In genomic region chr3:32502089-32502943, GRCh38 we compare ENCODE assay signal across 8 cellular contexts. TPM values are rescaled to one million over a fixed set of nuclear protein-coding genes. Genes with fewer than 3 reads are reported as not detected.
DNase-seq lines count a peak whose midpoint lies in the region; ATAC-seq, FAIRE-seq and TF ChIP-seq lines count a peak whose summit lies in the region.

A gene with protein sequence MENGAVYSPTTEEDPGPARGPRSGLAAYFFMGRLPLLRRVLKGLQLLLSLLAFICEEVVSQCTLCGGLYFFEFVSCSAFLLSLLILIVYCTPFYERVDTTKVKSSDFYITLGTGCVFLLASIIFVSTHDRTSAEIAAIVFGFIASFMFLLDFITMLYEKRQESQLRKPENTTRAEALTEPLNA (minus strand): TSS chr3:32502852. CDS start chr3:32502745, 107 bp downstream.

- no peak for FAIRE-seq in H1 (lab: Jason Lieb, UNC)

- H2AFZ ChIP-seq in H1 (ENCODE audit: low read length), result peak within 1 kb of the TSS; percentile 98

- 2% methylated on average over 44 of the region's 62 CpGs; no CpG with 5 or more reads in 1 of the 2 experiments for WGBS in H1 (ENCODE audit: extremely low coverage in 1 of 2, insufficient coverage in 1 of 2, insufficient read length in 1 of 2, insufficient replicate concordance in 2 of 2, low coverage in 1 of 2, low lambda C conversion rate in 2 of 2, missing lambda C conversion rate in 1 of 2), 2 experiments
- no CpG with 5 or more reads among the region's 62 CpGs for WGBS in mesendoderm (ENCODE audit: extremely low coverage, insufficient coverage, low lambda C conversion rate)

- H2BK15ac ChIP-seq in H1 (ENCODE audit: low read length) (no peak within 1 kb of the TSS), mesendoderm (replicated peaks; ENCODE audit: low read depth) (no peak within 1 kb of the TSS)

- no peak for TF ChIP-seq RAD21 in H1 (IDR thresholded peaks at IDR 0.05 in 1 of 2, conservative IDR thresholded peaks at IDR 0.05 in 1 of 2; ENCODE audit: low read depth in 2 of 2, low read length in 2 of 2)

- no peak within 1 kb of the TSS for H2BK120ac ChIP-seq in H1 (replicated peaks; ENCODE audit: low read depth, low read length)
- H2BK120ac ChIP-seq in mesendoderm (ENCODE audit: low read depth, low read length), result no peak within 1 kb of the TSS

- H3K79me2 ChIP-seq in H1 (ENCODE audit: control insufficient read depth in 1 of 2, insufficient read depth in 2 of 2, low read length in 2 of 2), result peaks cover 0 to 38% of the 10 kb centered on the region in 2 experiments; a peak in 2 of 4 replicates
- H3K79me2 ChIP-seq in mesendoderm (ENCODE audit: control insufficient read depth, insufficient read depth, low read length), result peaks cover 10% of the 10 kb centered on the region

- H3K27me3 ChIP-seq in H1 (replicated peaks in 1 of 4; ENCODE audit: control insufficient read depth in 3 of 4, extremely low read depth in 1 of 4, insufficient read depth in 3 of 4, low read length in 3 of 4) (no peaks in the 10 kb centered on the region), mesendoderm (ENCODE audit: insufficient read depth, low read length, poor library complexity) (no peaks in the 10 kb centered on the region)

- peak within 1 kb of the TSS; percentile 79 for H3K4me2 ChIP-seq in H1 (ENCODE audit: insufficient read depth in 1 of 2, low read depth in 2 of 2, low read length in 2 of 2)
- peak within 1 kb of the TSS; percentile 33 for H3K4me2 ChIP-seq in mesendoderm (ENCODE audit: low read length)

- TF ChIP-seq EP300 in H1 (IDR thresholded peaks at IDR 0.05; ENCODE audit: borderline replicate concordance in 1 of 2, low read depth in 2 of 2, low read length in 2 of 2), result no peak

- TF ChIP-seq POLR2A in H1 (IDR thresholded peaks at IDR 0.05; ENCODE audit: control extremely low read depth in 1 of 2, low read depth in 2 of 2, low read length in 2 of 2), result peak in 1 of 2 experiments; percentile 76; a peak in 2 of 3 replicates

- peak within 1 kb of the TSS; percentile 67 to 76 (median 69) for H3K9ac ChIP-seq in H1 (replicated peaks in 1 of 4; ENCODE audit: extremely low read depth in 1 of 4, low read depth in 3 of 4, low read length in 3 of 4)
- H3K9ac ChIP-seq in mesendoderm (ENCODE audit: low read length), result peak within 1 kb of the TSS; percentile 82

- no peaks in the 10 kb centered on the region for H3K9me3 ChIP-seq in H1 (ENCODE audit: insufficient read depth in 2 of 2, low read depth in 1 of 2, low read length in 1 of 2)

- H4K8ac ChIP-seq in H1 (ENCODE audit: extremely low read depth, insufficient read depth, low read length), result peak within 1 kb of the TSS; percentile 73; the same call in 1 of the 2 replicates
- H4K8ac ChIP-seq in mesendoderm (ENCODE audit: low read depth, low read length), result no peak within 1 kb of the TSS

- H2BK20ac ChIP-seq in H1 (ENCODE audit: low read length), result no peak within 1 kb of the TSS

- TF ChIP-seq CTCF in H1 (IDR thresholded peaks at IDR 0.05; ENCODE audit: control extremely low read depth in 1 of 3, insufficient read depth in 1 of 3, low read depth in 1 of 3, low read length in 3 of 3), result no peak

- H3K14ac ChIP-seq in H1 (ENCODE audit: insufficient read length), result no peak within 1 kb of the TSS

- peak within 1 kb of the TSS; percentile 16; the same call in 1 of the 2 replicates for H3K27ac ChIP-seq in H1 (ENCODE audit: low read depth, low read length)
- peak within 1 kb of the TSS; percentile 96 for H3K27ac ChIP-seq in mesendoderm (ENCODE audit: low read depth, low read length)

- POLR2A ChIA-PET in H1 (lab: Charles Lee; ENCODE audit: partially characterized antibody), result interaction anchor here (0.8 to 2.3 kb wide), 4 partner anchors 10 to 131 kb away, joined by 3 to 10 read pairs (median 3); no protein-coding TSS in a partner anchor

- peak; percentile 66 for ATAC-seq in HG03439 (IDR thresholded peaks at IDR 0.05; ENCODE audit: unreplicated experiment)

- H2BK5ac ChIP-seq in H1 (ENCODE audit: low read depth, low read length) (no peak within 1 kb of the TSS), mesendoderm (ENCODE audit: low read length) (peak within 1 kb of the TSS; percentile 31)

- H2AK5ac ChIP-seq in H1 (ENCODE audit: low read depth, low read length) (no peak within 1 kb of the TSS), mesendoderm (ENCODE audit: low read length) (no peak within 1 kb of the TSS)

- H3K4ac ChIP-seq in H1 (replicated peaks; ENCODE audit: insufficient read length, low read depth, low read length) (peak within 1 kb of the TSS; percentile 5), mesendoderm (ENCODE audit: low read depth, low read length) (peak within 1 kb of the TSS; percentile 91)

- H3K4me1 ChIP-seq in H1 (replicated peaks in 1 of 4; ENCODE audit: control insufficient read depth in 3 of 4, insufficient read depth in 4 of 4, low read length in 3 of 4), result peaks cover 0 to 7% (median 3%) of the 10 kb centered on the region in 4 experiments; a peak in 5 of 7 replicates
- peaks cover 2% of the 10 kb centered on the region for H3K4me1 ChIP-seq in mesendoderm (ENCODE audit: control insufficient read depth, low read depth, low read length)

- H2BK12ac ChIP-seq in H1 (ENCODE audit: low read depth, low read length), result no peak within 1 kb of the TSS

- H3K23ac ChIP-seq in H1 (ENCODE audit: insufficient read length) (no peak within 1 kb of the TSS), mesendoderm (ENCODE audit: low read length) (no peak within 1 kb of the TSS)

- CTCF ChIA-PET in H1 (lab: Charles Lee; ENCODE audit: partially characterized antibody), result interaction anchor here (1.9 kb wide), 1 partner anchor 35 kb away, joined by 6 read pairs; no protein-coding TSS in a partner anchor

- H3K56ac ChIP-seq in H1 (replicated peaks; ENCODE audit: insufficient read length, low read depth, low read length) (no peak within 1 kb of the TSS), mesendoderm (ENCODE audit: low read length) (peak within 1 kb of the TSS; percentile 90)

- no peaks in the 10 kb centered on the region for H3K36me3 ChIP-seq in H1 (ENCODE audit: control insufficient read depth in 2 of 4, insufficient read depth in 4 of 4, low read length in 3 of 4)
- H3K36me3 ChIP-seq in mesendoderm (ENCODE audit: control insufficient read depth, insufficient read depth, low read length), result no peaks in the 10 kb centered on the region

- H3K23me2 ChIP-seq in H1 (ENCODE audit: low read depth, low read length), result no peaks in the 10 kb centered on the region

- peak within 1 kb of the TSS; percentile 83 for H3K18ac ChIP-seq in H1 (ENCODE audit: extremely low read depth, low read length)
- peak within 1 kb of the TSS; percentile 99 for H3K18ac ChIP-seq in mesendoderm (ENCODE audit: low read length)

- H3K4me3 ChIP-seq in H1 (ENCODE audit: extremely low read depth in 1 of 4, insufficient read depth in 2 of 4, low read depth in 3 of 4, low read length in 4 of 4) (peak within 1 kb of the TSS; percentile 83 to 98 (median 88)), mesendoderm (ENCODE audit: low read length) (peak within 1 kb of the TSS; percentile 95)

- DNase-seq in C1 segment of cervical spinal cord (lab: John Stamatoyannopoulos, UW), result peak; percentile 31 to 91 (median 82)
- peak; percentile 91 for DNase-seq in GM19238 (ENCODE audit: insufficient read length, low spot score)
- peak; percentile 60 to 64 for DNase-seq in NOMO-1 (lab: John Stamatoyannopoulos, UW; ENCODE audit: unreplicated experiment in 2 of 2)
- DNase-seq in activated CD8-positive, alpha-beta memory T cell treated with anti-CD3 and anti-CD28 coated beads for 48 hours (ENCODE audit: low read depth in 2 of 3, low spot score in 2 of 3), result peak; percentile 45 to 58 (median 51)
- peak in 1 of 2 experiments; percentile 78 for DNase-seq in H1 (ENCODE audit: low read depth in 1 of 2, low spot score in 2 of 2)
- peak; percentile 86 for DNase-seq in mesendoderm
- DNase-seq in stimulated activated CD8-positive, alpha-beta memory T cell treated with anti-CD3 and anti-CD28 coated beads, Interleukin-12 subunit alpha, Interleukin-12 subunit beta, amount 100 ng/mL, for 24 hours (ENCODE audit: extremely low read depth), result peak; percentile 49

- no peaks in the 10 kb centered on the region for H3K79me1 ChIP-seq in H1 (ENCODE audit: low read depth, low read length)
- H3K79me1 ChIP-seq in mesendoderm (ENCODE audit: low read length), result no peaks in the 10 kb centered on the region

- H4K5ac ChIP-seq in H1 (ENCODE audit: insufficient read length, low read depth, low read length) (peak within 1 kb of the TSS; percentile 83), mesendoderm (ENCODE audit: low read length) (peak within 1 kb of the TSS; percentile 35)

- peaks cover 0 to 2% of the 10 kb centered on the region in 2 experiments for H4K20me1 ChIP-seq in H1 (replicated peaks in 1 of 2; ENCODE audit: control insufficient read depth in 1 of 2, insufficient read depth in 2 of 2, low read length in 2 of 2)

- H4K91ac ChIP-seq in H1 (replicated peaks; ENCODE audit: insufficient read length, low read length), result peak within 1 kb of the TSS; percentile 31

TF ChIP-seq in H1, 55 proteins besides CTCF, POLR2A, EP300 and RAD21 (continues in another document):
- no peak for TF ChIP-seq SRF (IDR thresholded peaks at IDR 0.05; ENCODE audit: low read depth, low read length)
- peak; percentile 78 for TF ChIP-seq PHF8 (conservative IDR thresholded peaks at IDR 0.05; ENCODE audit: low read depth, low read length)
- no peak for TF ChIP-seq HDAC6 (IDR thresholded peaks at IDR 0.05; ENCODE audit: low read depth, low read length)
- peak; percentile 59 to 78; a peak in 2 of 4 replicates for TF ChIP-seq SIN3A (conservative IDR thresholded peaks at IDR 0.05 in 1 of 2, IDR thresholded peaks at IDR 0.05 in 1 of 2; ENCODE audit: low read depth in 1 of 2, low read length in 2 of 2)
- no peak for TF ChIP-seq YY1 (IDR thresholded peaks at IDR 0.05; ENCODE audit: low read depth, low read length)
- no peak for TF ChIP-seq JUN (IDR thresholded peaks at IDR 0.05; ENCODE audit: low read depth, low read length)
- TF ChIP-seq EGR1 (IDR thresholded peaks at IDR 0.05; ENCODE audit: borderline replicate concordance, low read depth, low read length), result peak; percentile 61; the same call in 1 of the 2 replicates
- peak; percentile 85 for TF ChIP-seq ASH2L (IDR thresholded peaks at IDR 0.05; ENCODE audit: low read length)
- TF ChIP-seq SIRT6 (IDR thresholded peaks at IDR 0.05; ENCODE audit: low read length), result no peak
- TF ChIP-seq SP1 (IDR thresholded peaks at IDR 0.05; ENCODE audit: low read depth, low read length), result no peak
- peak; percentile 79 for TF ChIP-seq KDM4A (IDR thresholded peaks at IDR 0.05; ENCODE audit: low read depth, low read length, severe bottlenecking)

RNA-seq across cellular contexts. Expression of the gene that starts here (rescaled TPM):
- total RNA-seq in H1 (2021; fragmentation: NEBNext Ultra II Directional; extraction: Animal tissue kit (Norgen Biotek cat#: 25700)), result 46.8 and 51.5 TPM in 2 replicates
- 14.0 and 24.0 TPM in 2 replicates for polyA plus RNA-seq in H1 (2011; rRNA removed)
- 24.6 TPM for polyA plus RNA-seq in H1 (2011; cell fraction: cytosol; rRNA removed)
- polyA plus RNA-seq in H1 (2011; cell fraction: nucleus; rRNA removed), result 18.4 TPM
- 18.6 to 30.7 TPM (median 21.9 TPM) in 4 replicates for polyA plus RNA-seq in H1 (2012, experiment 1 of 2)
- polyA plus RNA-seq in H1 (2012, experiment 2 of 2), result 4.9 TPM
- 62.4 TPM for polyA plus RNA-seq in H1 (2013, experiment 1 of 2)
- polyA plus RNA-seq in H1 (2013, experiment 2 of 2), result 70.2 TPM
- 17.8 and 22.2 TPM in 2 replicates for polyA minus RNA-seq in H1 (2011; rRNA and poly(A)+ RNA removed)
- polyA minus RNA-seq in H1 (2011; cell fraction: cytosol; rRNA and poly(A)+ RNA removed), result 10.1 TPM
- 31.1 TPM for polyA minus RNA-seq in H1 (2011; cell fraction: nucleus; rRNA and poly(A)+ RNA removed)
- 48.8 TPM for polyA plus RNA-seq in mesendoderm (2013, experiment 1 of 2)
- polyA plus RNA-seq in mesendoderm (2013, experiment 2 of 2), result 47.4 TPM
